In genomic region chr10:128556575-128556974, GRCh38 we compare ENCODE assay signal across 27 cellular contexts.
"Had no signal": no experiment of that assay in that cellular context is flagged by ENCODE, and none has a peak within 500 bp of the region (broad histone marks: within the 10 kb centered on the region; RNA-seq: fewer than 3 reads in every experiment).

No MANE protein-coding gene starts in this region.

- H3K27me3 ChIP-seq: neural progenitor cell, neutrophil, ovary, right lobe of liver, testis, thyroid gland, transverse colon, upper lobe of left lung, vagina had no signal

- H3K27ac ChIP-seq: left lung, lower lobe of right lung, neural progenitor cell, neutrophil, ovary, right lobe of liver, stomach, testis, thyroid gland, transverse colon, upper lobe of left lung, vagina had no signal

- DNase-seq: hypothalamus; immature natural killer cell; kidney; left colon; left lung; lower lobe of right lung; mammary epithelial cell; mesenchymal stem cell; naive thymus-derived CD8-positive, alpha-beta T cell; ovary; right lobe of liver; stimulated activated CD4-positive, alpha-beta T cell treated with anti-CD3 and anti-CD28 coated beads, Interleukin-12 subunit alpha, Interleukin-12 subunit beta, amount 100 ng/mL, for 4 hours; stimulated activated CD4-positive, alpha-beta T cell treated with anti-CD3 and anti-CD28 coated beads, Interleukin-15, amount 100 ng/mL, for 24 hours; stimulated activated CD4-positive, alpha-beta T cell treated with anti-CD3 and anti-CD28 coated beads, Interleukin-2, amount 100 ng/mL, for 24 hours; stimulated activated CD4-positive, alpha-beta T cell treated with anti-CD3 and anti-CD28 coated beads, Interleukin-4, amount 100 ng/mL, for 1 hour; stimulated activated naive B cell treated with anti-CD40 and anti-IgM and Interleukin-4, amounts not matched to agents 10 μg/mL and 1 μg/mL and 100 μg/mL, for 72 hours; stimulated activated naive CD8-positive, alpha-beta T cell treated with anti-CD3 and anti-CD28 coated beads, Interleukin-15, Interleukin-2, amounts not matched to agents 100 U/mL and 50 U/mL, for 24 hours; stomach; testis; thyroid gland; transverse colon; upper lobe of left lung had no signal

- H3K9me3 ChIP-seq: left lung, lower lobe of right lung, neutrophil, ovary, right lobe of liver, testis, thyroid gland, transverse colon, upper lobe of left lung, vagina had no signal

- H3K36me3 ChIP-seq: left lung, lower lobe of right lung, neural progenitor cell, neutrophil, ovary, right lobe of liver, stomach, thyroid gland, transverse colon, upper lobe of left lung, vagina had no signal

- H3K4me1 ChIP-seq: left lung, lower lobe of right lung, neural progenitor cell, right lobe of liver, stomach, testis, thyroid gland, upper lobe of left lung, vagina had no signal

- H2AFZ ChIP-seq: neural progenitor cell had no signal

- H3K4me2 ChIP-seq: neural progenitor cell, smooth muscle cell had no signal

- FAIRE-seq: islet of Langerhans, kidney had no signal

- H3K9ac ChIP-seq: neural progenitor cell had no signal

- H3K4me3 ChIP-seq: left lung, lower lobe of right lung, neural progenitor cell, ovary, right lobe of liver, smooth muscle cell, stomach, testis, thyroid gland, transverse colon, upper lobe of left lung, vagina had no signal
